In genomic region chr21:45200596-45201296, GRCh38 we compare ENCODE assay signal across 1 cellular context.
TF ChIP-seq lines count a peak whose summit lies in the region.

No MANE protein-coding gene starts in this region.

TF ChIP-seq in WTC11, 78 proteins besides CTCF, POLR2A, EP300 and RAD21 (continued from another document):
- TF ChIP-seq ZSCAN18 (CRISPR knock-in tag; IDR thresholded peaks at IDR 0.05) (no peak), ZNF281 (CRISPR knock-in tag; IDR thresholded peaks at IDR 0.05) (no peak)
